ENCODE assay signal across 8 cellular contexts in the genomic region with DNA sequence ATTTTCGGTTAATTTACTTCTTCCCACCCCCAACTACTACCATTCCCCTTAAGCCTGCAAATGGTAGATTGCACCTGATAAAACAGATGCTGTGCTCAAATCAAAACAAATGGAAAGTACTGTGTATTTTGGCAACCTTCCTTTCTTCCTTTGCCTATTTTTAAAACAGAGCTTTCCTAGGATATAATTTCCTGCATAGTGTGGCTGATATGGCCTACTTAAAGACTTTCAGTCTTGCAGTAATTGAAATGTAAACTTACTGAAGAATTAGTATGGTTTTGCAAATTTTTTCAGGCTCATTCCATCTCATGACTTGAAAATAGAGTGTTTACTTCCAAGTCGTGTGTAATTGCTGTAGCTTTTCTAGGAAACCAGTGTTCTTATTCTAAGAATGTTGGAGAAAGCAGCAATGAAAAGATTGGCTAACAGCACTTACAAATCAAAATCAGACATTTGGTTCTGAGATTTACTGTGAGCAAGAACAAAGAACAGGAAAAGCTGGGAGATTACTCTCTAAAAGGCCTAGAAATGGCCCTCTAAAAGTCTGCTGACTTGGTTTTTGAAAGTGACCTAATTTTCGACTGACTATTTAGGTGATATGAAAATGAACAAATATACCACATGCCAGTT. TPM values are rescaled to one million over a fixed set of nuclear protein-coding genes. Genes with fewer than 3 reads are reported as not detected.
A peak's percentile ranks its signal among the peaks of the same experiment; 100 is the strongest.
DNase-seq lines count a peak whose midpoint lies in the region; ATAC-seq and TF ChIP-seq lines count a peak whose summit lies in the region.

No MANE protein-coding gene starts in this region.

- no peaks in the 10 kb centered on the region for H3K79me2 ChIP-seq in KMS-11 (ENCODE audit: insufficient read depth, low read depth)

- peaks cover 18 to 43% (median 36%) of the 10 kb centered on the region in 4 donors for H3K4me1 Mint-ChIP-seq in CD4-positive, alpha-beta memory T cell

- no peaks in the 10 kb centered on the region for H4K20me1 ChIP-seq in KMS-11 (ENCODE audit: insufficient read depth)

- peaks cover 15 to 24% of the 10 kb centered on the region in 2 donors for H3K36me3 Mint-ChIP-seq in CD4-positive, alpha-beta memory T cell

- peak in 4 of 5 donors; percentile 6 to 29 (median 16) for DNase-seq in CD4-positive, alpha-beta memory T cell
- DNase-seq in body of pancreas = no peak
- DNase-seq in right lobe of liver = no peak
- DNase-seq in activated CD4-positive, alpha-beta T cell treated with anti-CD3 and anti-CD28 coated beads, Interleukin-2, amount 50 U/mL, for 1 hour = no peak

- peaks cover 31% of the 10 kb centered on the region for H3K4me1 ChIP-seq in CD4-positive, alpha-beta memory T cell (ENCODE audit: insufficient read depth, low read length)
- peaks cover 49% of the 10 kb centered on the region for H3K4me1 ChIP-seq in KMS-11 (ENCODE audit: low read depth, poor library complexity, severe bottlenecking)
- H3K4me1 ChIP-seq in body of pancreas = peaks cover 22% of the 10 kb centered on the region
- peaks cover 0 to 18% (median 7%) of the 10 kb centered on the region in 4 donors for H3K4me1 ChIP-seq in right lobe of liver

- no peaks in the 10 kb centered on the region for H3K9me3 Mint-ChIP-seq in CD4-positive, alpha-beta memory T cell

- no peak overlapping the region for H3K4me3 ChIP-seq in CD4-positive, alpha-beta memory T cell (ENCODE audit: low read length in 2 of 2)
- H3K4me3 ChIP-seq in KMS-11 (IDR thresholded peaks at IDR 0.05; ENCODE audit: insufficient read depth, low read depth, low read length) (no peak overlapping the region), body of pancreas (no peak overlapping the region), right lobe of liver (no peak overlapping the region)

- ATAC-seq in body of pancreas (peak; percentile 33), right lobe of liver (peak; percentile 70 to 85 (median 84)), GM18505 (IDR thresholded peaks at IDR 0.05; ENCODE audit: unreplicated experiment) (no peak), GM21786 (IDR thresholded peaks at IDR 0.05; ENCODE audit: unreplicated experiment) (no peak), HG03175 (IDR thresholded peaks at IDR 0.05; ENCODE audit: unreplicated experiment) (no peak)

- H3K4me2 ChIP-seq in KMS-11 = peak overlapping the region; percentile 77

- H2AFZ ChIP-seq in KMS-11 (ENCODE audit: low read depth) = no peak overlapping the region

- CTCF ChIA-PET in CD4-positive, alpha-beta memory T cell (lab: Charles Lee; ENCODE audit: partially characterized antibody) = interaction anchor here (0.7 to 1.5 kb wide), 5 partner anchors 14 to 407 kb away, joined by 3 to 6 read pairs (median 3); no protein-coding TSS in a partner anchor

- 7 to 15% methylated on average over 3 of the region's 3 CpGs for WGBS in body of pancreas, 2 donors
- 7% methylated on average over 3 of the region's 3 CpGs for WGBS in right lobe of liver (ENCODE audit: insufficient coverage, low coverage, low lambda C conversion rate, missing lambda C conversion rate)

- no peaks in the 10 kb centered on the region for H3K9me3 ChIP-seq in CD4-positive, alpha-beta memory T cell (ENCODE audit: control insufficient read depth in 1 of 2, low read length in 2 of 2)
- no peaks in the 10 kb centered on the region for H3K9me3 ChIP-seq in body of pancreas
- no peaks in the 10 kb centered on the region for H3K9me3 ChIP-seq in right lobe of liver

- no peaks in the 10 kb centered on the region for H3K27me3 Mint-ChIP-seq in CD4-positive, alpha-beta memory T cell

- H3K27ac ChIP-seq in CD4-positive, alpha-beta memory T cell (ENCODE audit: low read depth, low read length) = peak overlapping the region; percentile 33
- H3K27ac ChIP-seq in KMS-11 (peak overlapping the region; percentile 74), body of pancreas (peak overlapping the region in 3 of 4 donors; percentile 19 to 61 (median 55)), right lobe of liver (peak overlapping the region in 2 of 3 donors; percentile 9 to 41)

- H3K9ac ChIP-seq in KMS-11 = peak overlapping the region; percentile 33

- TF ChIP-seq CTCF in KMS-11 (conservative IDR thresholded peaks at IDR 0.05; ENCODE audit: low read depth, low read length) = no peak
- TF ChIP-seq CTCF in body of pancreas (IDR thresholded peaks at IDR 0.05) = no peak
- TF ChIP-seq CTCF in right lobe of liver (IDR thresholded peaks at IDR 0.05) = no peak

- peak overlapping the region in 5 of 8 donors; percentile 47 to 76 (median 62) for H3K4me3 Mint-ChIP-seq in CD4-positive, alpha-beta memory T cell

- POLR2A ChIA-PET in CD4-positive, alpha-beta memory T cell (lab: Charles Lee; ENCODE audit: partially characterized antibody) = interaction anchor here (0.9 to 2.1 kb wide), 2 partner anchors 9 to 51 kb away, joined by 3 to 8 read pairs; a partner anchor contains a TSS

- no peaks in the 10 kb centered on the region for H3K36me3 ChIP-seq in CD4-positive, alpha-beta memory T cell (ENCODE audit: insufficient read depth, low read length)
- no peaks in the 10 kb centered on the region for H3K36me3 ChIP-seq in KMS-11 (ENCODE audit: insufficient read depth)
- no peaks in the 10 kb centered on the region for H3K36me3 ChIP-seq in body of pancreas (replicated peaks in 1 of 2; ENCODE audit: insufficient read depth in 1 of 2, low read depth in 2 of 2)
- no peaks in the 10 kb centered on the region for H3K36me3 ChIP-seq in right lobe of liver

- H3K27me3 ChIP-seq in CD4-positive, alpha-beta memory T cell (ENCODE audit: insufficient read depth, low read length) = no peaks in the 10 kb centered on the region
- H3K27me3 ChIP-seq in KMS-11 (ENCODE audit: insufficient read depth, low read depth) = no peaks in the 10 kb centered on the region
- H3K27me3 ChIP-seq in body of pancreas = no peaks in the 10 kb centered on the region
- H3K27me3 ChIP-seq in right lobe of liver = no peaks in the 10 kb centered on the region

- TF ChIP-seq POLR2A in body of pancreas (IDR thresholded peaks at IDR 0.05) (no peak), right lobe of liver (IDR thresholded peaks at IDR 0.05) (no peak), GM18505 (IDR thresholded peaks at IDR 0.05; ENCODE audit: borderline replicate concordance, extremely low read depth, insufficient read depth, insufficient read length) (no peak)

- peak overlapping the region; percentile 77 to 94 (median 83) for H3K27ac Mint-ChIP-seq in CD4-positive, alpha-beta memory T cell

- intact Hi-C loops in CD4-positive, alpha-beta memory T cell (cut with micrococcal nuclease) = no loop called here
- intact Hi-C loops in body of pancreas (cut with DNase I) = no loop called here
- intact Hi-C loops in right lobe of liver (cut with DNase I) = no loop called here

RNA-seq across cellular contexts. Expression of a gene that starts 52.0 kb away (rescaled TPM):
- 10 to 100 TPM; 17.4 to 20.1 TPM for total RNA-seq in CD4-positive, alpha-beta memory T cell
- polyA plus RNA-seq in CD4-positive, alpha-beta memory T cell = 10 to 100 TPM; 15.3 to 23.8 TPM
- total RNA-seq in body of pancreas (10 to 100 TPM; 20.8 to 22.1 TPM), right lobe of liver (10 to 100 TPM; 21.1 to 38.8 (median 28.0) TPM)

Comparison
In these comparisons a context has a peak if more than half of its experiments do, and no peak if none do; other contexts are left out.
1. DNase-seq: peak in CD4-positive, alpha-beta memory T cell (4 of 5); none in body of pancreas (0 of 4), right lobe of liver (0 of 3) and activated CD4-positive, alpha-beta T cell treated with anti-CD3 and anti-CD28 coated beads, Interleukin-2, amount 50 U/mL, for 1 hour (single experiment).
2. ATAC-seq: peak in body of pancreas (single experiment) and right lobe of liver (4 of 4); none in GM18505 (single experiment), GM21786 (single experiment) and HG03175 (single experiment).
3. Peak in every context shown above with its lines, with median percentiles within 50 percentile points of each other: H3K27ac ChIP-seq.